13 cellular contexts compared by ENCODE assay signal in genomic region chr12:121524196-121524930, GRCh38. TPM values are rescaled to one million over a fixed set of nuclear protein-coding genes. Genes with fewer than 3 reads are reported as not detected.
DNase-seq lines count a peak whose midpoint lies in the region; ATAC-seq and TF ChIP-seq lines count a peak whose summit lies in the region.
"Had no signal": no experiment of that assay in that cellular context is flagged by ENCODE, and none has a peak within 500 bp of the region (broad histone marks: within the 10 kb centered on the region; RNA-seq: fewer than 3 reads in every experiment).

No MANE protein-coding gene starts in this region.

- intact Hi-C loops in body of pancreas (cut with DNase I) = no loop called here

- H3K9me3 ChIP-seq in body of pancreas = no peaks in the 10 kb centered on the region
- H3K9me3 ChIP-seq: heart right ventricle, left lung had no signal

- no peak overlapping the region for H3K4me3 ChIP-seq in body of pancreas
- H3K4me3 ChIP-seq: heart right ventricle, left lung had no signal

- H3K27ac Mint-ChIP-seq in endothelial cell (ENCODE audit: unreplicated experiment) = peak overlapping the region; percentile 86
- H3K27ac Mint-ChIP-seq in stimulated activated memory B cell treated with anti-CD40 and anti-IgM and Interleukin-4, amounts not matched to agents 10 μg/mL and 1 μg/mL and 100 μg/mL, for 72 hours = peak overlapping the region; percentile 77

- H3K4me1 ChIP-seq in body of pancreas = no peaks in the 10 kb centered on the region

- peaks cover 5% of the 10 kb centered on the region for H3K27me3 Mint-ChIP-seq in endothelial cell (ENCODE audit: unreplicated experiment)
- H3K27me3 Mint-ChIP-seq in stimulated activated memory B cell treated with anti-CD40 and anti-IgM and Interleukin-4, amounts not matched to agents 10 μg/mL and 1 μg/mL and 100 μg/mL, for 72 hours = no peaks in the 10 kb centered on the region

- 50 to 68% methylated on average over 4 to 16 of the region's 16 CpGs for WGBS in body of pancreas, 2 donors

- ATAC-seq in stimulated activated memory B cell treated with anti-CD40 and anti-IgM and Interleukin-4, amounts not matched to agents 10 μg/mL and 1 μg/mL and 100 μg/mL, for 72 hours = peak; percentile 42
- ATAC-seq in HG02571 (IDR thresholded peaks at IDR 0.05; ENCODE audit: unreplicated experiment) = no peak
- no peak for ATAC-seq in body of pancreas
- ATAC-seq: left lung had no signal

- peaks cover 7% of the 10 kb centered on the region for H3K36me3 Mint-ChIP-seq in endothelial cell (ENCODE audit: low read depth, unreplicated experiment)
- peaks cover 34% of the 10 kb centered on the region for H3K36me3 Mint-ChIP-seq in stimulated activated memory B cell treated with anti-CD40 and anti-IgM and Interleukin-4, amounts not matched to agents 10 μg/mL and 1 μg/mL and 100 μg/mL, for 72 hours

- no peaks in the 10 kb centered on the region for H3K4me1 Mint-ChIP-seq in endothelial cell (ENCODE audit: unreplicated experiment)
- H3K4me1 Mint-ChIP-seq in stimulated activated memory B cell treated with anti-CD40 and anti-IgM and Interleukin-4, amounts not matched to agents 10 μg/mL and 1 μg/mL and 100 μg/mL, for 72 hours = peaks cover 54% of the 10 kb centered on the region

- no peak overlapping the region for H3K4me3 Mint-ChIP-seq in endothelial cell (ENCODE audit: unreplicated experiment)
- H3K4me3 Mint-ChIP-seq in stimulated activated memory B cell treated with anti-CD40 and anti-IgM and Interleukin-4, amounts not matched to agents 10 μg/mL and 1 μg/mL and 100 μg/mL, for 72 hours = peak overlapping the region; percentile 78

- TF ChIP-seq POLR2A in body of pancreas (IDR thresholded peaks at IDR 0.05) = no peak

- H3K9me3 Mint-ChIP-seq in endothelial cell (ENCODE audit: unreplicated experiment) = no peaks in the 10 kb centered on the region
- no peaks in the 10 kb centered on the region for H3K9me3 Mint-ChIP-seq in stimulated activated memory B cell treated with anti-CD40 and anti-IgM and Interleukin-4, amounts not matched to agents 10 μg/mL and 1 μg/mL and 100 μg/mL, for 72 hours

- TF ChIP-seq CTCF in endothelial cell (IDR thresholded peaks at IDR 0.05; ENCODE audit: unreplicated experiment) (no peak), body of pancreas (IDR thresholded peaks at IDR 0.05) (no peak)

- no peak overlapping the region for H3K27ac ChIP-seq in body of pancreas
- H3K27ac ChIP-seq: left lung had no signal

- DNase-seq in NCI-H146 (lab: John Stamatoyannopoulos, UW) (peak; percentile 9), NCI-H146 treated with DMSO at 0.1 percent for 48 hours (lab: John Stamatoyannopoulos, UW; ENCODE audit: unreplicated experiment) (no peak), NCI-H510A (lab: John Stamatoyannopoulos, UW) (peak; percentile 57), endothelial cell (ENCODE audit: low spot score) (no peak), GF-D8 (lab: John Stamatoyannopoulos, UW) (no peak), body of pancreas (no peak)
- DNase-seq: activated CD4-positive, alpha-beta T cell treated with anti-CD3 and anti-CD28 coated beads for 48 hours; heart right ventricle; left lung; OCI-M1; T-helper 1 cell had no signal

- no peaks in the 10 kb centered on the region for H3K27me3 ChIP-seq in body of pancreas
- H3K27me3 ChIP-seq: heart right ventricle, left lung had no signal

- H3K36me3 ChIP-seq in body of pancreas (replicated peaks in 1 of 2; ENCODE audit: insufficient read depth in 1 of 2, low read depth in 2 of 2) = no peaks in the 10 kb centered on the region
- H3K36me3 ChIP-seq: left lung had no signal

RNA-seq across cellular contexts. Expression of gene KDM2B, which starts 56.5 kb away (rescaled TPM):
- total RNA-seq in endothelial cell (ENCODE audit: unreplicated experiment) = 36.7 TPM
- total RNA-seq in body of pancreas = 10 to 100 TPM; 17.8 to 26.5 TPM

Comparison
In these comparisons a context has a peak if more than half of its experiments do, and no peak if none do; other contexts are left out.
1. DNase-seq: peak in NCI-H146 (single experiment) and NCI-H510A (single experiment); none in NCI-H146 treated with DMSO at 0.1 percent for 48 hours (single experiment), endothelial cell (single experiment), GF-D8 (single experiment) and body of pancreas (0 of 4).